ENCODE assay signal across 15 cellular contexts in genomic region chr21:37508341-37508740, GRCh38.
A peak's percentile ranks its signal among the peaks of the same experiment; 100 is the strongest.
DNase-seq lines count a peak whose midpoint lies in the region; ATAC-seq and TF ChIP-seq lines count a peak whose summit lies in the region.
"Had no signal": no experiment of that assay in that cellular context is flagged by ENCODE, and none has a peak within 500 bp of the region (broad histone marks: within the 10 kb centered on the region; RNA-seq: fewer than 3 reads in every experiment).

No MANE protein-coding gene starts in this region.

- H3K27me3 Mint-ChIP-seq in GM23338 (ENCODE audit: insufficient read depth, low read depth, poor library complexity) = peaks cover 4% of the 10 kb centered on the region
- H3K27me3 Mint-ChIP-seq in WTC11 (ENCODE audit: low read depth) = no peaks in the 10 kb centered on the region
- H3K27me3 Mint-ChIP-seq: CD4-positive, alpha-beta memory T cell had no signal

- H3K36me3 ChIP-seq in GM23338 (ENCODE audit: insufficient read depth) = peaks cover 31% of the 10 kb centered on the region
- no peaks in the 10 kb centered on the region for H3K36me3 ChIP-seq in smooth muscle cell (ENCODE audit: low read depth)

- H3K4me3 ChIP-seq in GM23338 (no peak overlapping the region), smooth muscle cell (no peak overlapping the region)

- no peaks in the 10 kb centered on the region for H3K27me3 ChIP-seq in GM23338 (ENCODE audit: insufficient read depth)
- H3K27me3 ChIP-seq in smooth muscle cell (ENCODE audit: low read depth) = no peaks in the 10 kb centered on the region

- CTCF ChIA-PET in WTC11 (lab: Charles Lee) = no interaction called here

- no peak overlapping the region for H3K4me3 Mint-ChIP-seq in GM23338
- no peak overlapping the region for H3K4me3 Mint-ChIP-seq in WTC11
- H3K4me3 Mint-ChIP-seq: CD4-positive, alpha-beta memory T cell had no signal

- no peaks in the 10 kb centered on the region for H3K9me3 ChIP-seq in smooth muscle cell (replicated peaks; ENCODE audit: low read depth)

- H3K4me1 Mint-ChIP-seq in GM23338 (peaks cover 30% of the 10 kb centered on the region), WTC11 (peaks cover 30% of the 10 kb centered on the region)

- ATAC-seq in GM18867 (IDR thresholded peaks at IDR 0.05; ENCODE audit: unreplicated experiment) (peak; percentile 12), GM23338 (no peak), WTC11 (no peak)

- no peak for DNase-seq in GM23338 (ENCODE audit: low spot score)
- no peak for DNase-seq in WTC11 (ENCODE audit: low spot score)
- no peak for DNase-seq in smooth muscle cell (lab: John Stamatoyannopoulos, UW; ENCODE audit: unreplicated experiment)
- DNase-seq in RPMI8226 = no peak
- DNase-seq in dedifferentiated amniotic fluid mesenchymal stem cell (ENCODE audit: extremely low spot score) = no peak
- DNase-seq: C1 segment of cervical spinal cord; Calu3; CD4-positive, alpha-beta memory T cell; COR-L47; DMS53; DMS79 treated with DMSO at 0.1 percent for 48 hours; GF-D8; H7; HCEC 1CT had no signal

- H3K9me3 Mint-ChIP-seq in GM23338 = no peaks in the 10 kb centered on the region; the same call in 2 of the 3 replicates
- peaks cover 3% of the 10 kb centered on the region; the same call in 1 of the 2 replicates for H3K9me3 Mint-ChIP-seq in WTC11
- H3K9me3 Mint-ChIP-seq: CD4-positive, alpha-beta memory T cell had no signal

- 90% methylated on average over 10 of the region's 10 CpGs for WGBS in smooth muscle cell (ENCODE audit: low lambda C conversion rate)

- H3K4me2 ChIP-seq in GM23338 = no peak overlapping the region
- no peak overlapping the region for H3K4me2 ChIP-seq in smooth muscle cell

- no peaks in the 10 kb centered on the region for H3F3A ChIP-seq in GM23338 (replicated peaks; ENCODE audit: low read depth)
- H3F3A ChIP-seq in smooth muscle cell (ENCODE audit: low read depth) = peaks cover 14% of the 10 kb centered on the region

- no peak overlapping the region for H3K9ac ChIP-seq in smooth muscle cell (ENCODE audit: low read depth)

- peaks cover 55% of the 10 kb centered on the region for H3K36me3 Mint-ChIP-seq in GM23338 (ENCODE audit: low read depth)
- H3K36me3 Mint-ChIP-seq in WTC11 = peaks cover 27% of the 10 kb centered on the region

- no peak overlapping the region for H3K27ac Mint-ChIP-seq in GM23338
- no peak overlapping the region for H3K27ac Mint-ChIP-seq in WTC11
- H3K27ac Mint-ChIP-seq: CD4-positive, alpha-beta memory T cell had no signal

- peak overlapping the region; percentile 72; the same call in 1 of the 2 replicates for H3K27ac ChIP-seq in GM23338 (ENCODE audit: low read depth)
- H3K27ac ChIP-seq in smooth muscle cell (ENCODE audit: low read depth) = peak overlapping the region; percentile 80

- H2AFZ ChIP-seq in GM23338 (no peak overlapping the region), smooth muscle cell (ENCODE audit: low read depth) (no peak overlapping the region)

- POLR2A ChIA-PET in WTC11 (lab: Charles Lee) = interaction anchor here (0.5 kb wide), 1 partner anchor 10 kb away, joined by 3 read pairs; no protein-coding TSS in a partner anchor

- TF ChIP-seq CTCF in GM23338 (conservative IDR thresholded peaks at IDR 0.05; ENCODE audit: low read depth in 2 of 2) (no peak), WTC11 (IDR thresholded peaks at IDR 0.05) (no peak), smooth muscle cell (IDR thresholded peaks at IDR 0.05; ENCODE audit: borderline replicate concordance, insufficient read depth, poor library complexity, severe bottlenecking) (no peak)

- peaks cover 17% of the 10 kb centered on the region for H3K9me2 ChIP-seq in GM23338 (ENCODE audit: insufficient read depth)

- no peaks in the 10 kb centered on the region for H4K20me1 ChIP-seq in GM23338 (replicated peaks; ENCODE audit: insufficient read depth)
- peaks cover 20% of the 10 kb centered on the region for H4K20me1 ChIP-seq in smooth muscle cell (ENCODE audit: low read depth)

- H3K79me2 ChIP-seq in GM23338 (replicated peaks; ENCODE audit: insufficient read depth) (peaks cover 37% of the 10 kb centered on the region), smooth muscle cell (ENCODE audit: low read depth) (peaks cover 10% of the 10 kb centered on the region)

- H3K4me1 ChIP-seq in GM23338 (ENCODE audit: insufficient read depth) (peaks cover 13% of the 10 kb centered on the region), smooth muscle cell (ENCODE audit: low read depth) (peaks cover 11% of the 10 kb centered on the region)

TF ChIP-seq in GM23338, 12 proteins besides CTCF, POLR2A, EP300 and RAD21 (continues in another document):
- no peak for TF ChIP-seq ZNF114 (CRISPR knock-in tag; IDR thresholded peaks at IDR 0.05)
- no peak for TF ChIP-seq POLR2AphosphoS5 (IDR thresholded peaks at IDR 0.05; ENCODE audit: low read depth)
- TF ChIP-seq STAT1 (IDR thresholded peaks at IDR 0.05; ENCODE audit: unreplicated experiment) = no peak

TF ChIP-seq in WTC11, 78 proteins besides CTCF, POLR2A, EP300 and RAD21:
- TF ChIP-seq ZNF121 (CRISPR knock-in tag; IDR thresholded peaks at IDR 0.05) (peak; percentile 80), TEAD4 (CRISPR knock-in tag; IDR thresholded peaks at IDR 0.05) (no peak)
TF ChIP-seq in WTC11: peak in this region for 1.
